In the genomic region with DNA sequence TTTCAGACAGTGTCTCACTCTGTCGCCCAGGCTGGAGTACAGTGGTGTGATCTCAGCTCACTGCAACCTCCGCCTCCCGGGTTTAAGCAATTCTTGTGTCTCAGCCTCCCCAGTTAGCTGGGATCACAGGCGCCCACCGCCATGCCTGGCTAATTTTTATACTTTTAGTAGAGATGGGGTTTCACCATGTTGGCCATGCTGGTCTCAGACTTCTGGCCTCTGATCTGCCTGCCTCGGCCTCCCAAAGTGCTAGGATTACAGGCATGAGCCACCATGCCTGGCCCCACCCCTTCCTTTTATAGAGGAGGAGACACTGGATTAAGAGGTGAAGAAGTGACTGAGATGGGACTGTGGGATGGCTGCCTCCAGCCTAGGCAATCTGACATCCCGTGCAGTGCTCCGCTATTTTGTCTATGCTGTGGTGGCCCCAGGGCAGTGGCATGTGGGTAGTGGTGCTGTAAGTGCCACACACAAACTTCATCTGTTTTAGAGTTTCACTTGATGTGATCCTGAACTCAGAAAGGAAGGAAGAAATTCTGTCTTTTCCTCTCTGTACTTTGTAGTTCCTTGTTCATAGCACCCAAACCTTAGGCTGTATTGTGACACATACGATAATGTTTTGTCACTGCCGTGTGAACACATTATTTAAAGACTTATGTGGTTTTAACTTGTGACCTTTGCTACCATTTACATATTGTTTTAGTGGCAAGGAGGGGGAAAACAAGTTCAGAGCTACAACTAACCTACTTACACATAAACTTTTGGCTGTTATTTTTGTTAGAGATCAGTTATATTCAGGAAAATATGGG, we compare ENCODE assay signal across 8 cellular contexts. TPM values are rescaled to one million over a fixed set of nuclear protein-coding genes. Genes with fewer than 3 reads are reported as not detected.
A peak's percentile ranks its signal among the peaks of the same experiment; 100 is the strongest.
DNase-seq lines count a peak whose midpoint lies in the region; ATAC-seq and TF ChIP-seq lines count a peak whose summit lies in the region.

No MANE protein-coding gene starts in this region.

- H3K4me2 ChIP-seq in trophoblast cell (ENCODE audit: low read length), result no peak overlapping the region

- H3K27me3 ChIP-seq in trophoblast cell (ENCODE audit: insufficient read depth, low read length) (no peaks in the 10 kb centered on the region), sigmoid colon (no peaks in the 10 kb centered on the region)

- DNase-seq in activated B cell treated with CpG ODN at 0.5 μM for 24 hours (no peak), trophoblast cell (peak in 1 of 2 donors; percentile 71), NCI-H446 treated with DMSO at 0.1 percent for 48 hours (lab: John Stamatoyannopoulos, UW) (no peak), sigmoid colon (no peak), nephron progenitor cell (no peak)
- DNase-seq in activated CD4-positive, CD25-positive, alpha-beta regulatory T cell treated with anti-CD3 and anti-CD28 coated beads, Interleukin-2, amount 50 U/mL, for 72 hours, result no peak

- H4K8ac ChIP-seq in trophoblast cell (ENCODE audit: low read depth, low read length), result no peak overlapping the region

- ATAC-seq in GM19324 (IDR thresholded peaks at IDR 0.05; ENCODE audit: low FRiP score, unreplicated experiment) (peak; percentile 65), HG03097 (IDR thresholded peaks at IDR 0.05; ENCODE audit: low FRiP score, unreplicated experiment) (peak; percentile 41), activated B cell treated with CpG ODN at 0.5 μM for 24 hours (ENCODE audit: low read depth) (no peak)

- H3K4me3 Mint-ChIP-seq in activated B cell treated with CpG ODN at 0.5 μM for 24 hours, result no peak overlapping the region
- H3K4me3 Mint-ChIP-seq in nephron progenitor cell, result no peak overlapping the region

- H2AK5ac ChIP-seq in trophoblast cell (ENCODE audit: low read length), result no peak overlapping the region

- WGBS in trophoblast cell (ENCODE audit: extremely low coverage, insufficient coverage, insufficient read length), result no CpG with 5 or more reads among the region's 10 CpGs
- WGBS in sigmoid colon, 2 donors, result 68 to 76% methylated on average over 10 of the region's 10 CpGs

- H3K36me3 Mint-ChIP-seq in activated B cell treated with CpG ODN at 0.5 μM for 24 hours (ENCODE audit: low read depth), result no peaks in the 10 kb centered on the region
- no peaks in the 10 kb centered on the region for H3K36me3 Mint-ChIP-seq in nephron progenitor cell (ENCODE audit: low read depth)

- peaks cover 2% of the 10 kb centered on the region for H3K79me2 ChIP-seq in trophoblast cell (ENCODE audit: control insufficient read depth, insufficient read depth, low read length, poor library complexity)

- intact Hi-C loops in activated B cell treated with CpG ODN at 0.5 μM for 24 hours (cut with micrococcal nuclease), result no loop called here
- intact Hi-C loops in sigmoid colon (cut with DNase I), result no loop called here

- H3K14ac ChIP-seq in trophoblast cell (ENCODE audit: low read length), result peak overlapping the region; percentile 30

- H4K12ac ChIP-seq in trophoblast cell (ENCODE audit: low read depth, low read length), result no peak overlapping the region

- H3K18ac ChIP-seq in trophoblast cell (ENCODE audit: low read length), result peak overlapping the region; percentile 56

- peaks cover 1% of the 10 kb centered on the region for H3K79me1 ChIP-seq in trophoblast cell (ENCODE audit: low read length)

- H3K4me1 Mint-ChIP-seq in activated B cell treated with CpG ODN at 0.5 μM for 24 hours (peaks cover 5% of the 10 kb centered on the region), nephron progenitor cell (peaks cover 18% of the 10 kb centered on the region)

- H3K36me3 ChIP-seq in trophoblast cell (ENCODE audit: control insufficient read depth in 1 of 2, insufficient read depth in 2 of 2, low read length in 2 of 2), result peaks cover 0 to 2% of the 10 kb centered on the region in 2 experiments
- no peaks in the 10 kb centered on the region for H3K36me3 ChIP-seq in sigmoid colon

- H3K27me3 Mint-ChIP-seq in activated B cell treated with CpG ODN at 0.5 μM for 24 hours (peaks cover 78% of the 10 kb centered on the region), nephron progenitor cell (ENCODE audit: low read depth, poor library complexity) (peaks cover 7% of the 10 kb centered on the region)

- no peak overlapping the region for H2BK5ac ChIP-seq in trophoblast cell (ENCODE audit: low read depth, low read length, poor library complexity)

- no peak for TF ChIP-seq EP300 in sigmoid colon (IDR thresholded peaks at IDR 0.05)

- H2AFZ ChIP-seq in trophoblast cell (ENCODE audit: insufficient read depth, low read length, poor library complexity), result no peak overlapping the region

- TF ChIP-seq POLR2A in sigmoid colon (IDR thresholded peaks at IDR 0.05), result no peak

- CTCF ChIA-PET in activated B cell treated with CpG ODN at 0.5 μM for 24 hours (lab: Charles Lee), result no interaction called here

- H3K4ac ChIP-seq in trophoblast cell (ENCODE audit: low read depth, low read length), result peak overlapping the region; percentile 55

- H3K23ac ChIP-seq in trophoblast cell (ENCODE audit: low read length), result no peak overlapping the region

- peak overlapping the region; percentile 11 for H2BK12ac ChIP-seq in trophoblast cell (ENCODE audit: low read length)

- H3K9ac ChIP-seq in trophoblast cell (ENCODE audit: low read length), result no peak overlapping the region

- no peak overlapping the region for H3K27ac ChIP-seq in trophoblast cell (ENCODE audit: low read depth, low read length)
- peak overlapping the region in 2 of 4 donors; percentile 13 to 40 for H3K27ac ChIP-seq in sigmoid colon

- no peaks in the 10 kb centered on the region for H3K9me3 ChIP-seq in trophoblast cell (ENCODE audit: insufficient read depth, low read depth, low read length)
- no peaks in the 10 kb centered on the region for H3K9me3 ChIP-seq in sigmoid colon

- H4K91ac ChIP-seq in trophoblast cell (ENCODE audit: low read depth, low read length), result peak overlapping the region; percentile 24

- no peak overlapping the region for H2BK120ac ChIP-seq in trophoblast cell (ENCODE audit: insufficient read depth, low read length, poor library complexity)

- H3K9me3 Mint-ChIP-seq in activated B cell treated with CpG ODN at 0.5 μM for 24 hours (peaks cover 2% of the 10 kb centered on the region), nephron progenitor cell (no peaks in the 10 kb centered on the region)

- no peak for TF ChIP-seq CTCF in activated B cell treated with CpG ODN at 0.5 μM for 24 hours (IDR thresholded peaks at IDR 0.05)
- no peak for TF ChIP-seq CTCF in sigmoid colon (IDR thresholded peaks at IDR 0.05)
- TF ChIP-seq CTCF in nephron progenitor cell (IDR thresholded peaks at IDR 0.05), result no peak

- no peak overlapping the region for H3K4me3 ChIP-seq in trophoblast cell (ENCODE audit: low read depth, low read length)
- no peak overlapping the region for H3K4me3 ChIP-seq in sigmoid colon

- POLR2A ChIA-PET in activated B cell treated with CpG ODN at 0.5 μM for 24 hours (lab: Charles Lee), result no interaction called here

- H3K4me1 ChIP-seq in trophoblast cell (ENCODE audit: control insufficient read depth in 1 of 2, insufficient read depth in 2 of 2, low read length in 2 of 2) (peaks cover 3 to 7% of the 10 kb centered on the region in 2 experiments), sigmoid colon (peaks cover 0 to 50% (median 43%) of the 10 kb centered on the region in 4 donors)

- H3K27ac Mint-ChIP-seq in activated B cell treated with CpG ODN at 0.5 μM for 24 hours (peak overlapping the region; percentile 6), nephron progenitor cell (no peak overlapping the region)

RNA-seq across cellular contexts. Expression of gene FNIP2, which starts 48.9 kb away (rescaled TPM):
- total RNA-seq in activated B cell treated with CpG ODN at 0.5 μM for 24 hours (0.22 TPM in 1 of 2 replicates, not detected in the other), sigmoid colon (10 to 100 TPM; 35.2 to 38.9 (median 36.5) TPM)
- polyA plus RNA-seq in trophoblast cell (2013), result 8.2 and 8.8 TPM in 2 replicates
- polyA plus RNA-seq in sigmoid colon, result 10 to 100 TPM; 14.4 to 22.7 (median 17.8) TPM

Comparison
In these comparisons a context has a peak if more than half of its experiments do, and no peak if none do; other contexts are left out.
1. RNA of gene FNIP2, which starts 48.9 kb away (total RNA-seq): 35.2 to 38.9 TPM in sigmoid colon; 0.22 TPM in activated B cell treated with CpG ODN at 0.5 μM for 24 hours; every median in the first group is over 10 times any median in the second.